In the genomic region with DNA sequence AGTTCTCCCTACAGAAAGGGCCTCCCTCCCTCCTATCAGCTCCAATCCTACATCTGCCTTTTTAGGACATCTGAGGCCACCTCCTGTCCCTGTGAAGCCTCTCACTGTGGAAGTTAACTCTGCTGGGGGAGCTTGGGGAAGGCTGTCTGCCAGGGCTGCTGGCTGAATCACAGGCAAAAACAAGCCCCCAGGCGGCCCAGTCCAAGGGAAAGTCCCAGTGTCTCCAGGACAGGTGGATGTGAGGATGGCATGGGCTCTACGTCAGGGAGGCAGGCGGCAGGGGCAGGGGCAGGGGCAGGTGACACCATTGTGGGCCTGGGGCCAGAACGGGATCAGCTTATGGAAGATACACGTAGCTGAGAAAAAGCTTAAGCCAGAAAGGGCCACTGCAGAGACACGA, we compare ENCODE assay signal across 16 cellular contexts.
DNase-seq lines count a peak whose midpoint lies in the region; ATAC-seq, FAIRE-seq and TF ChIP-seq lines count a peak whose summit lies in the region.
"Had no signal": no experiment of that assay in that cellular context is flagged by ENCODE, and none has a peak within 500 bp of the region (broad histone marks: within the 10 kb centered on the region; RNA-seq: fewer than 3 reads in every experiment).

No MANE protein-coding gene starts in this region.

- no peak for TF ChIP-seq CTCF in epithelial cell of esophagus (IDR thresholded peaks at IDR 0.05; ENCODE audit: insufficient read depth, low read depth, low read length, missing control alignments)

- H3K27ac ChIP-seq in right cardiac atrium (ENCODE audit: low read length): no peak overlapping the region

- ATAC-seq in right cardiac atrium (no peak), GM18498 (IDR thresholded peaks at IDR 0.05; ENCODE audit: unreplicated experiment) (no peak)

- DNase-seq in right cardiac atrium (peak; percentile 9 to 51 (median 49)), cardiac septum (ENCODE audit: low spot score) (no peak), RPMI7951 (ENCODE audit: low read depth) (peak; percentile 22), epithelial cell of esophagus (ENCODE audit: low read depth) (peak; percentile 19), HTR-8/SVneo (ENCODE audit: insufficient read length, low spot score) (no peak), anterior cingulate cortex (lab: John Stamatoyannopoulos, UW) (no peak)
- DNase-seq: ACHN, EL, H9, KG1, NCI-H1092, NCI-H187, NCI-H446 treated with DMSO at 0.1 percent for 48 hours, NCI-H748 treated with DMSO at 0.1 percent for 48 hours, RPMI8226 had no signal

- WGBS in right cardiac atrium: 65% methylated on average over 6 of the region's 6 CpGs

- H3K4me1 ChIP-seq in right cardiac atrium (ENCODE audit: control insufficient read depth, insufficient read depth, low read length): peaks cover 14% of the 10 kb centered on the region

- no peaks in the 10 kb centered on the region for H3K27me3 ChIP-seq in right cardiac atrium (ENCODE audit: control insufficient read depth, insufficient read depth)

- FAIRE-seq in HTR-8/SVneo (lab: Jason Lieb, UNC): no peak

- H3K4me3 ChIP-seq in right cardiac atrium (ENCODE audit: low read length): no peak overlapping the region
- no peak overlapping the region for H3K4me3 ChIP-seq in epithelial cell of esophagus (ENCODE audit: low read length)

- intact Hi-C loops in right cardiac atrium (cut with DNase I): no loop called here
- intact Hi-C loops in cardiac septum (cut with DNase I): no loop called here

- no peaks in the 10 kb centered on the region for H3K9me3 ChIP-seq in right cardiac atrium (ENCODE audit: control insufficient read depth, low read length)

Comparison
In these comparisons a context has a peak if more than half of its experiments do, and no peak if none do; other contexts are left out.
1. DNase-seq: peak in right cardiac atrium (3 of 3), RPMI7951 (single experiment) and epithelial cell of esophagus (single experiment); none in cardiac septum (single experiment), HTR-8/SVneo (single experiment) and anterior cingulate cortex (0 of 58).